ENCODE assay signal across 1 cellular context in the genomic region with DNA sequence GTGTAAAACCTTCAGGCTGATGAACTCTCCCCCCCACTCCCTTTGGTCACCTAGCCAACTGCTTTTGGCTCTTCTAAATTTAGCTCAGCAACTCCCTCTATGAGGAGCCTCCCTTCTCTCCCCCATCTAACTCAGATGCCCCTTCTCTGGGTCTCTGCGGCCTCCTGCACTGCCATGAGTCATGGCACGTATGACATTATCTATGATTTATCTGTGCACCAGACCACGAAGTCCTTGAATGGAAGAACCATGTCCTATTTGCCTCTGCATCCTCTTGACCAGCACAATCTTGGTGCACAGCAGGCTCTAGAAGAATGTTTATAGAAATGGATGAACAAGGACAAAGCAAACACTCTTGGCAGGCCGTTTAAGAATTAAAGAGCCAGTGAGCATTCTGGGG.
TF ChIP-seq lines count a peak whose summit lies in the region.

No MANE protein-coding gene starts in this region.

TF ChIP-seq in PFSK-1, 5 proteins besides CTCF, POLR2A, EP300 and RAD21 (continued from another document):
- TF ChIP-seq, protein P1, sequence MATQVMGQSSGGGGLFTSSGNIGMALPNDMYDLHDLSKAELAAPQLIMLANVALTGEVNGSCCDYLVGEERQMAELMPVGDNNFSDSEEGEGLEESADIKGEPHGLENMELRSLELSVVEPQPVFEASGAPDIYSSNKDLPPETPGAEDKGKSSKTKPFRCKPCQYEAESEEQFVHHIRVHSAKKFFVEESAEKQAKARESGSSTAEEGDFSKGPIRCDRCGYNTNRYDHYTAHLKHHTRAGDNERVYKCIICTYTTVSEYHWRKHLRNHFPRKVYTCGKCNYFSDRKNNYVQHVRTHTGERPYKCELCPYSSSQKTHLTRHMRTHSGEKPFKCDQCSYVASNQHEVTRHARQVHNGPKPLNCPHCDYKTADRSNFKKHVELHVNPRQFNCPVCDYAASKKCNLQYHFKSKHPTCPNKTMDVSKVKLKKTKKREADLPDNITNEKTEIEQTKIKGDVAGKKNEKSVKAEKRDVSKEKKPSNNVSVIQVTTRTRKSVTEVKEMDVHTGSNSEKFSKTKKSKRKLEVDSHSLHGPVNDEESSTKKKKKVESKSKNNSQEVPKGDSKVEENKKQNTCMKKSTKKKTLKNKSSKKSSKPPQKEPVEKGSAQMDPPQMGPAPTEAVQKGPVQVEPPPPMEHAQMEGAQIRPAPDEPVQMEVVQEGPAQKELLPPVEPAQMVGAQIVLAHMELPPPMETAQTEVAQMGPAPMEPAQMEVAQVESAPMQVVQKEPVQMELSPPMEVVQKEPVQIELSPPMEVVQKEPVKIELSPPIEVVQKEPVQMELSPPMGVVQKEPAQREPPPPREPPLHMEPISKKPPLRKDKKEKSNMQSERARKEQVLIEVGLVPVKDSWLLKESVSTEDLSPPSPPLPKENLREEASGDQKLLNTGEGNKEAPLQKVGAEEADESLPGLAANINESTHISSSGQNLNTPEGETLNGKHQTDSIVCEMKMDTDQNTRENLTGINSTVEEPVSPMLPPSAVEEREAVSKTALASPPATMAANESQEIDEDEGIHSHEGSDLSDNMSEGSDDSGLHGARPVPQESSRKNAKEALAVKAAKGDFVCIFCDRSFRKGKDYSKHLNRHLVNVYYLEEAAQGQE (IDR thresholded peaks at IDR 0.05; ENCODE audit: insufficient read depth in 1 of 2, low read depth in 2 of 2, low read length in 2 of 2): no peak
- TF ChIP-seq SIN3A (IDR thresholded peaks at IDR 0.05; ENCODE audit: borderline replicate concordance, insufficient read depth, low read length): peak; percentile 36; the same call in 1 of the 2 replicates
